ENCODE assay signal across 8 cellular contexts in the genomic region with DNA sequence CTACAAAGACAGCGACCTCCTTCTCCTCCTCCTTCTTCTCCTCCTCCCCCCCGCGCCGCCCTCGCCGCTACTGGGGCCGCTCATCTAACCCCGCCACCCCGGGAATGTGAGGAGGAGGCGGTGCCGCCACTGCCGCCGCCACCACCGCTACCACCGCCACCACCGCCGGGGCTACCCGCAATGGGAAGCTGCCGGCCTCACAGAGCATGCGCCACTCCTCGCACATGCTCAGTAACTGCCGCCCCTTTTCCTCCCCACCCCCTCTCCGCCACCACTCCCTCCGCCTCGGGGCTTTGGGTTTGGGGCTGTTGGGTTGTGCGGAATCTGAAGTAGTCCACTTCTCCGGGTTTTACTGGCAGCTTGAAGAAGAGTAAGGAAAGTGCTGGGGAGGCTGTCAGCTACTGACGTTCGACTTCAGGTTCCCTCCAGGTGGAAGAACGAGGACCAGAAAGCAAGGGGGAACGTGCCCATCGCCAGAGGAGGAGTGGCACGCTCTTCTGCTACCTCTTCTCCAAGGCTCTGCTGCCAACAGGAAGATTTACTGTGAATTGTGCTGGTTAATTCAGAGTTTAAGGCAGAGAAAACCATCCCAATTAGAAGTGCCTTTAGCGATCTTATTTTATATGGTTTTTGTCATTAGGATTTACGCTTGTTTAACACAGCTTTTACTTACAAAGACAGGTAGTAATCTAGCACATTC. TPM values are rescaled to one million over a fixed set of nuclear protein-coding genes. Genes with fewer than 3 reads are reported as not detected.
A peak's percentile ranks its signal among the peaks of the same experiment; 100 is the strongest.
DNase-seq lines count a peak whose midpoint lies in the region; ATAC-seq and TF ChIP-seq lines count a peak whose summit lies in the region.

A gene with protein sequence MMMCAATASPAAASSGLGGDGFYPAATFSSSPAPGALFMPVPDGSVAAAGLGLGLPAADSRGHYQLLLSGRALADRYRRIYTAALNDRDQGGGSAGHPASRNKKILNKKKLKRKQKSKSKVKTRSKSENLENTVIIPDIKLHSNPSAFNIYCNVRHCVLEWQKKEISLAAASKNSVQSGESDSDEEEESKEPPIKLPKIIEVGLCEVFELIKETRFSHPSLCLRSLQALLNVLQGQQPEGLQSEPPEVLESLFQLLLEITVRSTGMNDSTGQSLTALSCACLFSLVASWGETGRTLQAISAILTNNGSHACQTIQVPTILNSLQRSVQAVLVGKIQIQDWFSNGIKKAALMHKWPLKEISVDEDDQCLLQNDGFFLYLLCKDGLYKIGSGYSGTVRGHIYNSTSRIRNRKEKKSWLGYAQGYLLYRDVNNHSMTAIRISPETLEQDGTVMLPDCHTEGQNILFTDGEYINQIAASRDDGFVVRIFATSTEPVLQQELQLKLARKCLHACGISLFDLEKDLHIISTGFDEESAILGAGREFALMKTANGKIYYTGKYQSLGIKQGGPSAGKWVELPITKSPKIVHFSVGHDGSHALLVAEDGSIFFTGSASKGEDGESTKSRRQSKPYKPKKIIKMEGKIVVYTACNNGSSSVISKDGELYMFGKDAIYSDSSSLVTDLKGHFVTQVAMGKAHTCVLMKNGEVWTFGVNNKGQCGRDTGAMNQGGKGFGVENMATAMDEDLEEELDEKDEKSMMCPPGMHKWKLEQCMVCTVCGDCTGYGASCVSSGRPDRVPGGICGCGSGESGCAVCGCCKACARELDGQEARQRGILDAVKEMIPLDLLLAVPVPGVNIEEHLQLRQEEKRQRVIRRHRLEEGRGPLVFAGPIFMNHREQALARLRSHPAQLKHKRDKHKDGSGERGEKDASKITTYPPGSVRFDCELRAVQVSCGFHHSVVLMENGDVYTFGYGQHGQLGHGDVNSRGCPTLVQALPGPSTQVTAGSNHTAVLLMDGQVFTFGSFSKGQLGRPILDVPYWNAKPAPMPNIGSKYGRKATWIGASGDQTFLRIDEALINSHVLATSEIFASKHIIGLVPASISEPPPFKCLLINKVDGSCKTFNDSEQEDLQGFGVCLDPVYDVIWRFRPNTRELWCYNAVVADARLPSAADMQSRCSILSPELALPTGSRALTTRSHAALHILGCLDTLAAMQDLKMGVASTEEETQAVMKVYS (N-terminal part only) (minus strand): TSS at position 190 of the 700 bp plus-strand sequence. CDS start 319 bp downstream, outside the sequence.

- intact Hi-C loops in left lung (cut with DNase I), result no loop called here

- no peaks in the 10 kb centered on the region for H3K36me3 ChIP-seq in left lung

- peak; percentile 83 to 98 (median 94) for DNase-seq in C1 segment of cervical spinal cord (lab: John Stamatoyannopoulos, UW)
- peak; percentile 90 for DNase-seq in NCI-H774 (lab: John Stamatoyannopoulos, UW)
- DNase-seq in activated CD4-positive, alpha-beta T cell treated with anti-CD3 and anti-CD28 coated beads, Interleukin-2, amount 50 U/mL, for 4 hours, result peak; percentile 97 to 98
- peak; percentile 100 for DNase-seq in dermis blood vessel endothelial cell
- peak; percentile 97 to 98 for DNase-seq in left lung
- peak; percentile 95 for DNase-seq in stimulated activated CD4-positive, alpha-beta T cell treated with anti-CD3 and anti-CD28 coated beads, Interleukin-4, amount 100 ng/mL, for 1 hour

- peak; percentile 52 for ATAC-seq in GM19395 (IDR thresholded peaks at IDR 0.05; ENCODE audit: unreplicated experiment)
- peak; percentile 48 for ATAC-seq in HG03565 (IDR thresholded peaks at IDR 0.05; ENCODE audit: unreplicated experiment)
- ATAC-seq in left lung, result peak; percentile 89

- peak within 1 kb of the TSS; percentile 91 for H3K4me3 ChIP-seq in left lung

- H3K27me3 ChIP-seq in left lung, result no peaks in the 10 kb centered on the region

- peaks cover 4 to 45% of the 10 kb centered on the region in 2 donors for H3K4me1 ChIP-seq in left lung

- no peaks in the 10 kb centered on the region for H3K9me3 ChIP-seq in left lung

- H3K27ac ChIP-seq in left lung, result peak within 1 kb of the TSS; percentile 81 to 92

- no peak for TF ChIP-seq CTCF in left lung (IDR thresholded peaks at IDR 0.05)

RNA-seq across cellular contexts. Expression of the gene that starts here (rescaled TPM):
- total RNA-seq in dermis blood vessel endothelial cell (169 and 214 TPM in 2 replicates), left lung (100 to 1,000 TPM in 1 of 2 donors, 10 to 100 TPM in 1; 72.9 to 105 TPM)

Comparison
In these comparisons a context has a peak if more than half of its experiments do, and no peak if none do; other contexts are left out.
1. Peak in every context shown above with its lines: DNase-seq, ATAC-seq, H3K4me3 ChIP-seq and H3K27ac ChIP-seq.